ENCODE assay signal across 18 cellular contexts in the genomic region with DNA sequence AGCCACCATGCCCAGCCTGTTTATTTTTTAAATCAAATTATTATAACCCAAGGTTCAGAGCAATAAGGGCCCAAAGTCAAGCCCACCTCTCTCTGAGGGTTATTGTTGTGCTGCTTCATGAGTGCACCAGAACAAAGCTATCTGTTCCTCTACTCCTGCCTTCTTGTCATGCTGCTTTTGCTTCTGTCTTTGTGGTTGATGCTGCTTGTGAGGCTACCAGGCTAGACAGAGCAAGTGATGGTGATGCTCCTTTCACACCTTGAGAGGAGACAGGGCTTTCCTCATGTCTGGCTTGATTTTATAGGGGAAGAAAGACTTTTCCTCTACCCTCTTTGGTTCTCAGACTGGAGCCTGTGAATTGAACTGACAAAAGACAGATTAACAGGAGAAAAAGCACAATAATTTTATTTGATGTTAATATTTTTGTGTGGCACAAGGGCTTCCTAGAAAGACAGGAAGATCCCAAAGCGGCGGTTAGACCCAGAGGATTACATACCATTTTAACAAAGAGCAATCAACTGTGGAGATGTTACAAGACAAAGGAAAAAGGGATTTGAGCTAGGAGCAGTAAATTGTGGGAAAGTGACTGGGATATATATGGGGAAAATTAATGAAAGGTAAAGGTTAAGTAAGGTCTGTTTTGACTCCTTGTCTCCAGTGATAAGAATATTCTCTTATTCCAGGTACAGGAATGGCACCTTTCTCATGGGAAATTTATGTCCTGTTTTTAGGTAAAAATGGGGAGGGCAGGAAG. TPM values are rescaled to one million over a fixed set of nuclear protein-coding genes. Genes with fewer than 3 reads are reported as not detected.
A peak's percentile ranks its signal among the peaks of the same experiment; 100 is the strongest.
DNase-seq lines count a peak whose midpoint lies in the region; ATAC-seq lines count a peak whose summit lies in the region.
"Had no signal": no experiment of that assay in that cellular context is flagged by ENCODE, and none has a peak within 500 bp of the region (broad histone marks: within the 10 kb centered on the region; RNA-seq: fewer than 3 reads in every experiment).

No MANE protein-coding gene starts in this region.

- H3K4me1 Mint-ChIP-seq in activated naive CD8-positive, alpha-beta T cell (ENCODE audit: low read depth) = peaks cover 77% of the 10 kb centered on the region
- peaks cover 83% of the 10 kb centered on the region for H3K4me1 Mint-ChIP-seq in activated naive CD8-positive, alpha-beta T cell treated with anti-CD3 and anti-CD28 coated beads, Interleukin-2, amount 50 U/mL, for 24 hours
- peaks cover 73% of the 10 kb centered on the region for H3K4me1 Mint-ChIP-seq in stimulated activated memory B cell treated with anti-CD40 and anti-IgM and Interleukin-4, amounts not matched to agents 10 μg/mL and 1 μg/mL and 100 μg/mL, for 72 hours

- peak overlapping the region; percentile 95 for H3K27ac ChIP-seq in Karpas-422 (ENCODE audit: low read length)
- H3K27ac ChIP-seq: esophagus muscularis mucosa, heart right ventricle had no signal

- H3K4me1 ChIP-seq in Karpas-422 (ENCODE audit: low read length) = peaks cover 94% of the 10 kb centered on the region

- no peaks in the 10 kb centered on the region for H4K20me1 ChIP-seq in Karpas-422 (ENCODE audit: insufficient read depth, low read depth, low read length)

- peak overlapping the region; percentile 17 for H3K27ac Mint-ChIP-seq in activated naive CD8-positive, alpha-beta T cell
- no peak overlapping the region for H3K27ac Mint-ChIP-seq in activated naive CD8-positive, alpha-beta T cell treated with anti-CD3 and anti-CD28 coated beads, Interleukin-2, amount 50 U/mL, for 24 hours
- H3K27ac Mint-ChIP-seq in stimulated activated memory B cell treated with anti-CD40 and anti-IgM and Interleukin-4, amounts not matched to agents 10 μg/mL and 1 μg/mL and 100 μg/mL, for 72 hours = peak overlapping the region; percentile 90
- H3K27ac Mint-ChIP-seq: activated CD4-positive, alpha-beta T cell treated with anti-CD3 and anti-CD28 coated beads for 36 hours had no signal

- H3K9me2 ChIP-seq in Karpas-422 (replicated peaks; ENCODE audit: insufficient read depth, low read length) = no peaks in the 10 kb centered on the region

- no peak for ATAC-seq in activated naive CD8-positive, alpha-beta T cell treated with anti-CD3 and anti-CD28 coated beads, Interleukin-2, amount 50 U/mL, for 24 hours
- peak; percentile 22 for ATAC-seq in GM21529 (IDR thresholded peaks at IDR 0.05; ENCODE audit: unreplicated experiment)
- peak; percentile 34 for ATAC-seq in stimulated activated memory B cell treated with anti-CD40 and anti-IgM and Interleukin-4, amounts not matched to agents 10 μg/mL and 1 μg/mL and 100 μg/mL, for 72 hours
- ATAC-seq: activated CD4-positive, alpha-beta T cell treated with anti-CD3 and anti-CD28 coated beads for 36 hours; heart right ventricle; K562 had no signal

- no peak overlapping the region for H3K4me2 ChIP-seq in Karpas-422 (ENCODE audit: low read depth, low read length, poor library complexity, severe bottlenecking)

- H3K79me2 ChIP-seq in Karpas-422 (ENCODE audit: low read length) = peaks cover 20% of the 10 kb centered on the region

- no peaks in the 10 kb centered on the region for H3K36me3 ChIP-seq in Karpas-422 (ENCODE audit: insufficient read depth, low read length)
- H3K36me3 ChIP-seq: esophagus muscularis mucosa, heart right ventricle had no signal

- H3K9me3 ChIP-seq in Karpas-422 (ENCODE audit: low read length) = no peaks in the 10 kb centered on the region
- H3K9me3 ChIP-seq: esophagus muscularis mucosa had no signal

- no peaks in the 10 kb centered on the region for H3K36me3 Mint-ChIP-seq in activated naive CD8-positive, alpha-beta T cell
- peaks cover 2% of the 10 kb centered on the region for H3K36me3 Mint-ChIP-seq in activated naive CD8-positive, alpha-beta T cell treated with anti-CD3 and anti-CD28 coated beads, Interleukin-2, amount 50 U/mL, for 24 hours (ENCODE audit: low read depth)
- H3K36me3 Mint-ChIP-seq in stimulated activated memory B cell treated with anti-CD40 and anti-IgM and Interleukin-4, amounts not matched to agents 10 μg/mL and 1 μg/mL and 100 μg/mL, for 72 hours = no peaks in the 10 kb centered on the region

- H3K4me3 ChIP-seq in Karpas-422 (ENCODE audit: low read length) = no peak overlapping the region
- H3K4me3 ChIP-seq: esophagus muscularis mucosa, heart right ventricle, K562 had no signal

- H3K4me3 Mint-ChIP-seq in activated naive CD8-positive, alpha-beta T cell = no peak overlapping the region
- no peak overlapping the region for H3K4me3 Mint-ChIP-seq in activated naive CD8-positive, alpha-beta T cell treated with anti-CD3 and anti-CD28 coated beads, Interleukin-2, amount 50 U/mL, for 24 hours
- no peak overlapping the region for H3K4me3 Mint-ChIP-seq in stimulated activated memory B cell treated with anti-CD40 and anti-IgM and Interleukin-4, amounts not matched to agents 10 μg/mL and 1 μg/mL and 100 μg/mL, for 72 hours
- H3K4me3 Mint-ChIP-seq: activated CD4-positive, alpha-beta T cell treated with anti-CD3 and anti-CD28 coated beads for 36 hours had no signal

- H3K9me3 Mint-ChIP-seq in activated naive CD8-positive, alpha-beta T cell (ENCODE audit: low read depth) = no peaks in the 10 kb centered on the region
- peaks cover 9% of the 10 kb centered on the region for H3K9me3 Mint-ChIP-seq in activated naive CD8-positive, alpha-beta T cell treated with anti-CD3 and anti-CD28 coated beads, Interleukin-2, amount 50 U/mL, for 24 hours
- H3K9me3 Mint-ChIP-seq in stimulated activated memory B cell treated with anti-CD40 and anti-IgM and Interleukin-4, amounts not matched to agents 10 μg/mL and 1 μg/mL and 100 μg/mL, for 72 hours = no peaks in the 10 kb centered on the region

- no peaks in the 10 kb centered on the region for H3K27me3 Mint-ChIP-seq in activated naive CD8-positive, alpha-beta T cell
- no peaks in the 10 kb centered on the region for H3K27me3 Mint-ChIP-seq in activated naive CD8-positive, alpha-beta T cell treated with anti-CD3 and anti-CD28 coated beads, Interleukin-2, amount 50 U/mL, for 24 hours
- H3K27me3 Mint-ChIP-seq in stimulated activated memory B cell treated with anti-CD40 and anti-IgM and Interleukin-4, amounts not matched to agents 10 μg/mL and 1 μg/mL and 100 μg/mL, for 72 hours = no peaks in the 10 kb centered on the region
- H3K27me3 Mint-ChIP-seq: activated CD4-positive, alpha-beta T cell treated with anti-CD3 and anti-CD28 coated beads for 36 hours had no signal

- no peak for DNase-seq in activated naive CD8-positive, alpha-beta T cell treated with anti-CD3 and anti-CD28 coated beads, Interleukin-2, amount 50 U/mL, for 24 hours
- peak; percentile 57 for DNase-seq in Karpas-422
- no peak for DNase-seq in NCI-H2107 (lab: John Stamatoyannopoulos, UW)
- no peak for DNase-seq in RKO (ENCODE audit: low spot score)
- no peak for DNase-seq in nucleus accumbens (lab: John Stamatoyannopoulos, UW)
- DNase-seq: activated CD4-positive, alpha-beta T cell treated with anti-CD3 and anti-CD28 coated beads for 36 hours; activated T-cell treated with anti-CD3 and anti-CD28 coated beads, Interleukin-2, amount 50 U/mL, for 48 hours; aorta; cortex of kidney; heart right ventricle; NCI-H1694 treated with DMSO at 0.1 percent for 48 hours; NCI-H524 treated with DMSO at 0.1 percent for 48 hours; posterior cingulate gyrus had no signal

- no peaks in the 10 kb centered on the region for H3K27me3 ChIP-seq in Karpas-422 (ENCODE audit: low read length)
- H3K27me3 ChIP-seq: esophagus muscularis mucosa, heart right ventricle had no signal

- no peak overlapping the region for H3K9ac ChIP-seq in Karpas-422 (ENCODE audit: low read length)

- no peak overlapping the region for H2AFZ ChIP-seq in Karpas-422 (ENCODE audit: low read length)

RNA-seq across cellular contexts. Expression of gene CD180, which starts 4.4 kb away (rescaled TPM):
- total RNA-seq in Karpas-422 (2014; rRNA removed; shearing (Covaris generic); ENCODE audit: low replicate concordance) = 38.0 and 90.7 TPM in 2 replicates
